Comparison of ENCODE assay signal across 8 cellular contexts in the genomic region with DNA sequence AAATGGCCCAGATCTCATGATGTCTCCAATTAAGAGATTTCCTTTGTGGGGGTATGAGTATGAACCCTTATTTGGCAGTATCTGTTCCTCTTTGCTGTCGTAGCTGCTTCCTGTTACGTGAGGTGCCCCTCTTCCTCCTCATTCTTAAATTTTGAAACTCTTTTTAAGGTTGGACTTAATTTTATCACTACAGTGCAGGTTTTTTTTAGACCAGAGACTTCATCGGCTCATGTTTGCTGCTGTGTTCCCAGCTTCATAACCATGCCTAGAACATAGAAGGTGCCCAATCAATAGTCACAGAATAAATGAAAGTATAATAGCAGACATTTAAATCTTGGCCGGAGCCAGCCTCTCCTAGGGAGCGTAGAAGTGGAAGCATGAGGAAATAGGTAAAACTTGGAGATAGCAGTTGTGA. TPM values are rescaled to one million over a fixed set of nuclear protein-coding genes. Genes with fewer than 3 reads are reported as not detected.
A peak's percentile ranks its signal among the peaks of the same experiment; 100 is the strongest.
DNase-seq lines count a peak whose midpoint lies in the region; ATAC-seq and TF ChIP-seq lines count a peak whose summit lies in the region.

No MANE protein-coding gene starts in this region.

- peaks cover 36% of the 10 kb centered on the region for H3K4me1 ChIP-seq in lower lobe of right lung

- H3K27me3 ChIP-seq in lower lobe of right lung (ENCODE audit: low read depth) = no peaks in the 10 kb centered on the region

- peak; percentile 30 for ATAC-seq in GM18520 (IDR thresholded peaks at IDR 0.05; ENCODE audit: unreplicated experiment)
- peak; percentile 45 for ATAC-seq in HG02610 (IDR thresholded peaks at IDR 0.05; ENCODE audit: unreplicated experiment)
- ATAC-seq in lower lobe of right lung = no peak

- TF ChIP-seq CTCF in lower lobe of right lung (IDR thresholded peaks at IDR 0.05) = no peak

- DNase-seq in NOMO-1 treated with dmso at 0.1 percent for 144 hours (lab: John Stamatoyannopoulos, UW; ENCODE audit: unreplicated experiment) (peak; percentile 80), lower lobe of right lung (no peak), 8988T (no peak), midbrain (lab: John Stamatoyannopoulos, UW) (no peak), NCI-H1436 treated with DMSO at 0.1 percent for 48 hours (lab: John Stamatoyannopoulos, UW) (no peak), LoVo (ENCODE audit: low spot score) (no peak)

- H3K27ac ChIP-seq in lower lobe of right lung = peak overlapping the region; percentile 36

- H3K36me3 ChIP-seq in lower lobe of right lung = no peaks in the 10 kb centered on the region

- intact Hi-C loops in lower lobe of right lung (cut with DNase I) = no loop called here

- no peaks in the 10 kb centered on the region for H3K9me3 ChIP-seq in lower lobe of right lung

- H3K4me3 ChIP-seq in lower lobe of right lung = peak overlapping the region; percentile 15

RNA-seq across cellular contexts. Expression of a gene that starts 2.4 kb away (rescaled TPM):
- 28.8 TPM for total RNA-seq in lower lobe of right lung

RNA-seq across cellular contexts. Expression of a gene that starts 33.4 kb away (rescaled TPM):
- 2.0 TPM for total RNA-seq in lower lobe of right lung

Comparison
In these comparisons a context has a peak if more than half of its experiments do, and no peak if none do; other contexts are left out.
1. ATAC-seq: peak in GM18520 (single experiment) and HG02610 (single experiment); none in lower lobe of right lung (0 of 2).